Comparison of ENCODE assay signal across 8 cellular contexts in the genomic region with DNA sequence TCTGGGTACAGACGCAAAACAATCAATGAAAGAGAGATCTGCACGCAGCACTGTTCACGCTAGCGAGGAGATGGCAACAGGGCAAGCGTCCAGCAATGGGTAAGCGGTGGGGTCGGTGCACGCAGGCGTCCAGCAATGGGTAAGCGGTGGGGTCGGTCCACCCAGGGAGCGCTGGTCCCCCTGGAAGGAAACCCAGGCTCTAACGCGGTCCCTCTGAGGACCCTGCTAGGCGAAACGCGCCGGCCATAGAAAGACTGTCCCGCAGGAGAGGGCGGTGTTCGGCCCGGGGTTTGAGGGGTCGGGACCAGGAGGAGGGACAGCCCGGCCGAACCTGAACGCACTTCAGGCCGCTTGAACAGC. TPM values are rescaled to one million over a fixed set of nuclear protein-coding genes. Genes with fewer than 3 reads are reported as not detected.
DNase-seq lines count a peak whose midpoint lies in the region; ATAC-seq and TF ChIP-seq lines count a peak whose summit lies in the region.

No MANE protein-coding gene starts in this region.

- no peak for DNase-seq in H7
- DNase-seq in MG63 = peak; percentile 45
- no peak for DNase-seq in GM20000 (ENCODE audit: low spot score)
- no peak for DNase-seq in NCI-H2196 (lab: John Stamatoyannopoulos, UW; ENCODE audit: unreplicated experiment)
- DNase-seq in cerebellum (ENCODE audit: low spot score) = no peak

- H3K4me3 ChIP-seq in H7 (ENCODE audit: insufficient read depth, low read depth, low read length) (peak overlapping the region; percentile 86), MG63 (peak overlapping the region; percentile 97), duodenal mucosa (ENCODE audit: low read depth in 1 of 2, low read length in 2 of 2) (peak overlapping the region; percentile 84 to 94), mucosa of stomach (ENCODE audit: low read length) (peak overlapping the region; percentile 89)

- H3K36me3 ChIP-seq in H7 (replicated peaks; ENCODE audit: control insufficient read depth, insufficient read depth, low read length) = no peaks in the 10 kb centered on the region
- H3K36me3 ChIP-seq in MG63 = peaks cover 41% of the 10 kb centered on the region
- peaks cover 7 to 11% of the 10 kb centered on the region in 2 donors for H3K36me3 ChIP-seq in duodenal mucosa (ENCODE audit: control insufficient read depth in 1 of 2, insufficient read depth in 2 of 2, low read length in 2 of 2)
- H3K36me3 ChIP-seq in mucosa of stomach (ENCODE audit: control insufficient read depth, insufficient read depth, low read length) = no peaks in the 10 kb centered on the region

- no peak for TF ChIP-seq CTCF in GM20000 (IDR thresholded peaks at IDR 0.05; ENCODE audit: extremely low read depth, missing control alignments)

- peak overlapping the region; percentile 71 to 86 for H3K9ac ChIP-seq in duodenal mucosa (ENCODE audit: low read depth in 1 of 2, low read length in 2 of 2)
- H3K9ac ChIP-seq in mucosa of stomach (ENCODE audit: low read length) = peak overlapping the region; percentile 87

- H3K9me3 ChIP-seq in MG63 (no peaks in the 10 kb centered on the region), duodenal mucosa (ENCODE audit: control insufficient read depth in 1 of 2, low read length in 2 of 2) (no peaks in the 10 kb centered on the region), mucosa of stomach (ENCODE audit: control insufficient read depth, low read length) (no peaks in the 10 kb centered on the region)

- TF ChIP-seq POLR2A in GM18505 (IDR thresholded peaks at IDR 0.05; ENCODE audit: borderline replicate concordance, extremely low read depth, insufficient read depth, insufficient read length) = no peak

- H3K27me3 ChIP-seq in H7 (ENCODE audit: control insufficient read depth, insufficient read depth, low read length) = no peaks in the 10 kb centered on the region
- no peaks in the 10 kb centered on the region for H3K27me3 ChIP-seq in MG63
- H3K27me3 ChIP-seq in duodenal mucosa (ENCODE audit: control insufficient read depth in 1 of 2, insufficient read depth in 2 of 2, low read length in 2 of 2) = no peaks in the 10 kb centered on the region
- no peaks in the 10 kb centered on the region for H3K27me3 ChIP-seq in mucosa of stomach (ENCODE audit: control insufficient read depth, insufficient read depth, low read length)

- H3K4me1 ChIP-seq in duodenal mucosa (ENCODE audit: control insufficient read depth in 1 of 2, insufficient read depth in 2 of 2, low read length in 2 of 2) (peaks cover 0 to 6% of the 10 kb centered on the region in 2 donors), mucosa of stomach (ENCODE audit: control insufficient read depth, insufficient read depth, low read length) (peaks cover 4% of the 10 kb centered on the region)

- peak overlapping the region; percentile 83 for H3K27ac ChIP-seq in duodenal mucosa (ENCODE audit: low read depth, low read length)

- ATAC-seq in GM18505 (IDR thresholded peaks at IDR 0.05; ENCODE audit: unreplicated experiment) = peak; percentile 20

RNA-seq across cellular contexts. Expression of a gene that starts 0.6 kb away (rescaled TPM):
- total RNA-seq in H7 (2014; rRNA removed; shearing (Covaris generic)) = 125 and 161 TPM in 2 replicates
- total RNA-seq in MG63 (2014; rRNA removed; shearing (Covaris generic); ENCODE audit: low replicate concordance) = 137 and 151 TPM in 2 replicates
- 21.9 TPM for total RNA-seq in cerebellum

RNA-seq across cellular contexts. Expression of a gene that starts 22.7 kb away (rescaled TPM):
- total RNA-seq in H7 (2014; rRNA removed; shearing (Covaris generic)) = 18.0 and 29.9 TPM in 2 replicates
- total RNA-seq in MG63 (2014; rRNA removed; shearing (Covaris generic); ENCODE audit: low replicate concordance) = 130 and 145 TPM in 2 replicates
- total RNA-seq in cerebellum = 14.4 TPM

RNA-seq across cellular contexts. Expression of a gene that starts 22.9 kb away (rescaled TPM):
- total RNA-seq in H7 (2014; rRNA removed; shearing (Covaris generic)) = 54.0 and 55.1 TPM in 2 replicates
- total RNA-seq in MG63 (2014; rRNA removed; shearing (Covaris generic); ENCODE audit: low replicate concordance) = 18.8 and 47.9 TPM in 2 replicates
- 55.0 TPM for total RNA-seq in cerebellum

RNA-seq across cellular contexts. Expression of a gene that starts 51.6 kb away (rescaled TPM):
- 41.5 and 51.4 TPM in 2 replicates for total RNA-seq in H7 (2014; rRNA removed; shearing (Covaris generic))
- 63.0 and 75.7 TPM in 2 replicates for total RNA-seq in MG63 (2014; rRNA removed; shearing (Covaris generic); ENCODE audit: low replicate concordance)
- total RNA-seq in cerebellum = 50.1 TPM
